ENCODE assay signal across 13 cellular contexts in the genomic region with DNA sequence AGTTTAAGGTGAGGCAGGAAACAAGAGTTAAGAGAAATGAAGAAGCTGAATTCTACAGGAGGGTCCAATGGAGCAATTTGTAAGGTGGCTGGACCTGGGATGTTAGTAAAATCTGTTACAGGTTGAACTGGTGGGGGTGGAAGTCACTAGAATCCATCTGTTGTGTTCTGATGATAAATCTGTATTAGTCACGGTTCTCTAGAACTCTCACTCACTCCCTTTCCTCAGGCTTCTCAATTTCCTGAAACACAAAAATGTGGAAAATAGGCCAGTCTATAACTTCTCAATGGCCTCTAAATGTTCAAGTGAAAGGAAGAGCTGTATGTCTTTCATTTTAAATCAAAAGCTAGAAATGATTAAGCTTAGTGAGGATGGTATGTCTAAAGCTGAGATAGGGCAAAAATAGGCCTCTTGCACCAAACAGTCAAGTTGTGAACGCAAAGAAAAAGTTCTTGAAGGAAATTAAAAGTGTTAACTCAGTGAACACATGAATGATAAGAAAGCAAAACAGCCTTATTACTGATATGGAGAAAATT.
"Had no signal": no experiment of that assay in that cellular context is flagged by ENCODE, and none has a peak within 500 bp of the region (broad histone marks: within the 10 kb centered on the region; RNA-seq: fewer than 3 reads in every experiment).

No MANE protein-coding gene starts in this region.

- H3K4me3 ChIP-seq: dorsolateral prefrontal cortex, psoas muscle, right lobe of liver, spleen had no signal

- DNase-seq: activated CD4-positive, alpha-beta T cell treated with anti-CD3 and anti-CD28 coated beads, Interleukin-2, amount 10 ng/mL, durations not matched to agents 7 days and 5 days; activated effector memory CD4-positive, alpha-beta T cell treated with anti-CD3 and anti-CD28 coated beads, Interleukin-2, amount 50 U/mL, for 16 hours; aorta; dorsolateral prefrontal cortex; left colon; psoas muscle; right lobe of liver; spleen; stimulated activated CD4-positive, alpha-beta T cell treated with anti-CD3 and anti-CD28 coated beads, Interleukin-2, amount 100 ng/mL, for 24 hours; stimulated activated naive CD4-positive, alpha-beta T cell treated with Interleukin-2 at 50 U/mL for 16 hours had no signal

- H3K9me3 ChIP-seq: psoas muscle, right lobe of liver, spleen had no signal

- H3K27ac ChIP-seq: dorsolateral prefrontal cortex, psoas muscle, right lobe of liver, spleen had no signal

- H3K27ac Mint-ChIP-seq: activated CD4-positive, alpha-beta T cell treated with anti-CD3 and anti-CD28 coated beads, Interleukin-2, amount 10 ng/mL, durations not matched to agents 7 days and 5 days; T-helper 1 cell treated with Interleukin-12 subunit alpha and Interleukin-12 subunit beta and Interleukin-4 antibody, amounts not matched to agents 30 μg/mL and 1 μg/mL, for 36 hours had no signal

- H3K4me1 Mint-ChIP-seq: activated CD4-positive, alpha-beta T cell treated with anti-CD3 and anti-CD28 coated beads, Interleukin-2, amount 10 ng/mL, durations not matched to agents 7 days and 5 days had no signal

- H3K36me3 ChIP-seq: right lobe of liver, spleen had no signal

- H3K4me1 ChIP-seq: psoas muscle, right lobe of liver, spleen had no signal

- H3K27me3 Mint-ChIP-seq: activated CD4-positive, alpha-beta T cell treated with anti-CD3 and anti-CD28 coated beads, Interleukin-2, amount 10 ng/mL, durations not matched to agents 7 days and 5 days had no signal

- ATAC-seq: esophagus mucosa, left colon, psoas muscle, right lobe of liver, SK-N-SH treated with all-trans-retinoic acid at 6 μM for 48 hours had no signal

- H3K27me3 ChIP-seq: dorsolateral prefrontal cortex, right lobe of liver, spleen had no signal

- H3K4me3 Mint-ChIP-seq: activated CD4-positive, alpha-beta T cell treated with anti-CD3 and anti-CD28 coated beads, Interleukin-2, amount 10 ng/mL, durations not matched to agents 7 days and 5 days; T-helper 1 cell treated with Interleukin-12 subunit alpha and Interleukin-12 subunit beta and Interleukin-4 antibody, amounts not matched to agents 30 μg/mL and 1 μg/mL, for 36 hours had no signal
